In the genomic region with DNA sequence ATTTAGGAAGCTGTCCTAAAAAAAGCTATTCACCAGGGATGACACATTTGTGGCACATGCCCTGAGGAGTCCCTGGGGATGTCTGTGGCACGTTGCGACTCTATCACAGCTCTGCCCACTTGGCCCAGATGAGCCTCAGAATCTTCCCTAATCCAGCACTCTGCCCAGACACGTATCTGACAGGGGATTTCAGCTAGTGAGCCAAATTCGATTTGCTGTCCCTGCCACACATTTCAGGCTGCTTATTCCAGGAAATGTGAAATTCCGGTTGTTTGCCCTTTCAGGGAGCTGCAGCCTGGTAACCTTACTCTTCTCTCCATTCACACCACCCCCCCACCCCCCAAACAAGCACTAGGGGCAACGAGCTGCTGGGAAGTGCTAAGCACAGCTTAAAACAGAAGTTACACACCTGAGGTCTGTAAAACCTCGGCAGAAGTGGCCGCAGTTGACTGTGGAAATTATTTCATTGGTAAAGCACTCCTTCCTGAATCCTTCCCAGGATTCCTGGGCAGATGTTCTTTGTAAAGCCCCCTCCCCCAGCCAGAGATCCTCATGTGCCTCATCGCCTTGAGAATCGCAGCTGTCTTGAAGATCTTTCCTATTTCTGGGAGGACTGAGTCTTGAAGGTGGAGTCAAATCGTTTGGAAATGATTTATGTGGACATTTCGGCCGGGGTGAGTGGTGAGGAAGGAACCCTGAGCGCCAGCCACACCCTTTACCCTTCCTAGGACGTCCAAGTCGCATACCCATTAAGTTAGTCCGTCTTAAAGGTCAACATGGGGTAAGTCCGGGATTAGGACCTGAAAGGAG, we compare ENCODE assay signal across 9 cellular contexts.
DNase-seq lines count a peak whose midpoint lies in the region; ATAC-seq, FAIRE-seq and TF ChIP-seq lines count a peak whose summit lies in the region.
"Had no signal": no experiment of that assay in that cellular context is flagged by ENCODE, and none has a peak within 500 bp of the region (broad histone marks: within the 10 kb centered on the region; RNA-seq: fewer than 3 reads in every experiment).

No MANE protein-coding gene starts in this region.

- H3K9me3 Mint-ChIP-seq in activated naive CD4-positive, alpha-beta T cell treated with anti-CD3 and anti-CD28 coated beads for 36 hours = no peaks in the 10 kb centered on the region
- no peaks in the 10 kb centered on the region for H3K9me3 Mint-ChIP-seq in MCF 10A (ENCODE audit: unreplicated experiment)

- no peaks in the 10 kb centered on the region for H3K4me1 Mint-ChIP-seq in activated naive CD4-positive, alpha-beta T cell treated with anti-CD3 and anti-CD28 coated beads for 36 hours (ENCODE audit: low read depth)
- H3K4me1 Mint-ChIP-seq in MCF 10A (ENCODE audit: insufficient read depth, unreplicated experiment) = peaks cover 18% of the 10 kb centered on the region

- H3K36me3 Mint-ChIP-seq in activated naive CD4-positive, alpha-beta T cell treated with anti-CD3 and anti-CD28 coated beads for 36 hours (ENCODE audit: low read depth) = no peaks in the 10 kb centered on the region
- no peaks in the 10 kb centered on the region for H3K36me3 Mint-ChIP-seq in MCF 10A (ENCODE audit: insufficient read depth, unreplicated experiment)

- 6% methylated on average over 15 of the region's 18 CpGs for WGBS in right lobe of liver (ENCODE audit: insufficient coverage, low coverage, low lambda C conversion rate, missing lambda C conversion rate)

- POLR2A ChIA-PET in MCF 10A (lab: Yijun Ruan, JAX) = interaction anchor here (0.6 to 4.9 kb wide), 20 partner anchors 7 to 251 kb away, joined by 3 to 117 read pairs (median 8); a partner anchor contains a TSS

- peaks cover 0 to 24% (median 14%) of the 10 kb centered on the region in 4 donors for H3K4me1 ChIP-seq in right lobe of liver

- peak; percentile 75 to 85 (median 82) for ATAC-seq in right lobe of liver

- H3K27me3 Mint-ChIP-seq in activated naive CD4-positive, alpha-beta T cell treated with anti-CD3 and anti-CD28 coated beads for 36 hours (ENCODE audit: low read depth) = peaks cover 6% of the 10 kb centered on the region
- H3K27me3 Mint-ChIP-seq in MCF 10A (ENCODE audit: insufficient read depth, unreplicated experiment) = no peaks in the 10 kb centered on the region

- no peaks in the 10 kb centered on the region for H3K27me3 ChIP-seq in right lobe of liver

- intact Hi-C loops in activated naive CD4-positive, alpha-beta T cell treated with anti-CD3 and anti-CD28 coated beads for 36 hours (cut with micrococcal nuclease) = no loop called here
- intact Hi-C loops in MCF 10A (cut with micrococcal nuclease) (loop anchor here (1.0 kb wide), 1 partner anchor 12 kb away; no protein-coding TSS in a partner anchor), right lobe of liver (cut with DNase I) (loop anchor here in 1 of 2 donors (5.0 kb wide), 1 partner anchor 90 kb away; no protein-coding TSS in a partner anchor)

- peak overlapping the region; percentile 83 to 93 (median 84) for H3K27ac ChIP-seq in right lobe of liver

- no peaks in the 10 kb centered on the region for H3K36me3 ChIP-seq in right lobe of liver

- H3K4me3 ChIP-seq in right lobe of liver = peak overlapping the region; percentile 6 to 27 (median 23)

- TSS peak; percentile 61 for BruUV-seq in MCF 10A (replicated peaks; lab: Mats Ljungman, UMichigan)

- H3K9me3 ChIP-seq in right lobe of liver = no peaks in the 10 kb centered on the region

- H3K27ac Mint-ChIP-seq in activated naive CD4-positive, alpha-beta T cell treated with anti-CD3 and anti-CD28 coated beads for 36 hours = peak overlapping the region; percentile 15
- H3K27ac Mint-ChIP-seq in MCF 10A (ENCODE audit: low read depth, unreplicated experiment) = peak overlapping the region; percentile 93
- H3K27ac Mint-ChIP-seq: nephron had no signal

- DNase-seq in activated naive CD4-positive, alpha-beta T cell treated with anti-CD3 and anti-CD28 coated beads for 36 hours = no peak
- DNase-seq in activated naive CD4-positive, alpha-beta T cell treated with anti-CD3 and anti-CD28 coated beads, Interleukin-2, amount 50 U/mL, for 16 hours = no peak
- DNase-seq in MCF 10A (ENCODE audit: unreplicated experiment) (peak; percentile 70), right lobe of liver (peak in 2 of 3 donors; percentile 54 to 76), NCI-H446 treated with DMSO at 0.1 percent for 48 hours (lab: John Stamatoyannopoulos, UW) (no peak), H54 (ENCODE audit: insufficient read length, low spot score) (no peak), NCI-H2227 (lab: John Stamatoyannopoulos, UW; ENCODE audit: unreplicated experiment) (no peak)
- no peak for DNase-seq in activated effector memory CD4-positive, alpha-beta T cell treated with Interleukin-2 at 50 U/mL for 16 hours

- CTCF ChIA-PET in activated naive CD4-positive, alpha-beta T cell treated with anti-CD3 and anti-CD28 coated beads for 36 hours (lab: Charles Lee) = interaction anchor here (0.6 to 2.9 kb wide), 6 partner anchors 8 to 36 kb away, joined by 3 to 10 read pairs (median 3); no protein-coding TSS in a partner anchor
- CTCF ChIA-PET in MCF 10A (lab: Yijun Ruan, JAX) = interaction anchor here (0.6 to 2.9 kb wide), 15 partner anchors 9 to 265 kb away, joined by 3 to 11 read pairs (median 4); no protein-coding TSS in a partner anchor

- no peak for TF ChIP-seq CTCF in MCF 10A (IDR thresholded peaks at IDR 0.05; ENCODE audit: unreplicated experiment)
- TF ChIP-seq CTCF in right lobe of liver (IDR thresholded peaks at IDR 0.05) = no peak

- no peak for FAIRE-seq in H54 (lab: Jason Lieb, UNC)

- TF ChIP-seq POLR2A in right lobe of liver (IDR thresholded peaks at IDR 0.05) (no peak), H54 (IDR thresholded peaks at IDR 0.05; ENCODE audit: low read depth, low read length) (no peak)

- H3K4me3 Mint-ChIP-seq in activated naive CD4-positive, alpha-beta T cell treated with anti-CD3 and anti-CD28 coated beads for 36 hours = no peak overlapping the region
- H3K4me3 Mint-ChIP-seq in MCF 10A (ENCODE audit: unreplicated experiment) = peak overlapping the region; percentile 55
- H3K4me3 Mint-ChIP-seq: nephron had no signal

Comparison
In these comparisons a context has a peak if more than half of its experiments do, and no peak if none do; other contexts are left out.
1. DNase-seq: peak in MCF 10A (single experiment) and right lobe of liver (2 of 3); none in activated naive CD4-positive, alpha-beta T cell treated with anti-CD3 and anti-CD28 coated beads for 36 hours (single experiment), activated naive CD4-positive, alpha-beta T cell treated with anti-CD3 and anti-CD28 coated beads, Interleukin-2, amount 50 U/mL, for 16 hours (single experiment), NCI-H446 treated with DMSO at 0.1 percent for 48 hours (single experiment), H54 (single experiment), activated effector memory CD4-positive, alpha-beta T cell treated with Interleukin-2 at 50 U/mL for 16 hours (single experiment) and NCI-H2227 (single experiment).